ENCODE assay signal across 1 cellular context in genomic region chr7:5214641-5215040, GRCh38.
TF ChIP-seq lines count a peak whose summit lies in the region.

No MANE protein-coding gene starts in this region.

TF ChIP-seq in HepG2, 621 proteins besides CTCF, POLR2A, EP300 and RAD21 (continued from another document):
- TF ChIP-seq LBX2 (CRISPR knock-in tag; IDR thresholded peaks at IDR 0.05; ENCODE audit: borderline replicate concordance): no peak
- no peak for TF ChIP-seq MEIS2 (CRISPR knock-in tag; IDR thresholded peaks at IDR 0.05)
- TF ChIP-seq SOX13 (IDR thresholded peaks at IDR 0.05): no peak
- TF ChIP-seq SOX13 (CRISPR knock-in tag; conservative IDR thresholded peaks at IDR 0.05 in 1 of 2, IDR thresholded peaks at IDR 0.05 in 1 of 2): no peak
- no peak for TF ChIP-seq ZKSCAN8 (CRISPR knock-in tag; IDR thresholded peaks at IDR 0.05; ENCODE audit: borderline replicate concordance)
- TF ChIP-seq NAIF1 (CRISPR knock-in tag; IDR thresholded peaks at IDR 0.05; ENCODE audit: borderline replicate concordance): no peak
- TF ChIP-seq ZNF496 (CRISPR knock-in tag; IDR thresholded peaks at IDR 0.05; ENCODE audit: insufficient replicate concordance): no peak
- TF ChIP-seq ZNF33A (CRISPR knock-in tag; IDR thresholded peaks at IDR 0.05; ENCODE audit: borderline replicate concordance): no peak
- TF ChIP-seq ZNF44 (CRISPR knock-in tag; IDR thresholded peaks at IDR 0.05): no peak
- TF ChIP-seq ARNT2 (CRISPR knock-in tag; IDR thresholded peaks at IDR 0.05; ENCODE audit: low read depth): no peak
- no peak for TF ChIP-seq HOMEZ (CRISPR knock-in tag; IDR thresholded peaks at IDR 0.05; ENCODE audit: low read depth)
- no peak for TF ChIP-seq FOXO1 (CRISPR knock-in tag; IDR thresholded peaks at IDR 0.05)
